In the genomic region with DNA sequence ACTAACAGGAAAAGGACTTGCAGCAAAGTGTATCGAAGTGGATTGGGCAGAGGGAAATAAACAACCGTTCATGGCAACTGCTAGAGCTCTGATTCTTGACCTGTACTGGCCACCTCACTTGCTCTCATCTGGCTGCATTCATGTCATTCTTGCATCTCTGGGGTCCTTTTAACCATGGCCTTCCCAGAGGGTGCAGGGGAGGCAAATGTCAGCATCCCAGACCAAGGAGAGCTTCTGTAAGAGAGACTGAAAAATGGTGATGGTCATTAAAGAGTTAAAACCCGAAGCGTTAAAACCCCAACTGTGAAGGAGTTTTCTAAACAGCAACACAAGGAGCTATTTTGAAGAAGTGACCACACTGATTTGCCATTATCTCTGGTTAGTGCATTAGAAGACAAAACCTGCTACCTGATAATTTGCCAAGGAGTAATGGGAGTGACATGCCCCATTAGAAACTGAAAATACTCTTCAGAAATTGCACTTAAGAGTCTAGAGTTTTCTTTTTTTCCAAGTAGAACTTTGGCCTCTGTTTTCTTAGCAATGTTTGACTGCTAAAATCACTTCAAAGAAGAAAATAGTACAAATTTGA, we compare ENCODE assay signal across 17 cellular contexts.
"Had no signal": no experiment of that assay in that cellular context is flagged by ENCODE, and none has a peak within 500 bp of the region (broad histone marks: within the 10 kb centered on the region; RNA-seq: fewer than 3 reads in every experiment).

No MANE protein-coding gene starts in this region.

- H3K4me1 ChIP-seq: adrenal gland, upper lobe of left lung had no signal

- H3K4me1 Mint-ChIP-seq: stimulated activated naive CD8-positive, alpha-beta T cell treated with anti-CD3 and anti-CD28 coated beads, Interleukin-15, amount 100 ng/mL, for 72 hours had no signal

- H3K27ac ChIP-seq: adrenal gland, left ventricle myocardium inferior, neutrophil, upper lobe of left lung had no signal

- H3K27ac Mint-ChIP-seq: stimulated activated naive CD8-positive, alpha-beta T cell treated with anti-CD3 and anti-CD28 coated beads, Interleukin-15, amount 100 ng/mL, for 72 hours had no signal

- H3K4me3 Mint-ChIP-seq: naive thymus-derived CD4-positive, alpha-beta T cell; stimulated activated naive CD8-positive, alpha-beta T cell treated with anti-CD3 and anti-CD28 coated beads, Interleukin-15, amount 100 ng/mL, for 72 hours had no signal

- H3K27me3 Mint-ChIP-seq: naive thymus-derived CD4-positive, alpha-beta T cell; stimulated activated naive CD8-positive, alpha-beta T cell treated with anti-CD3 and anti-CD28 coated beads, Interleukin-15, amount 100 ng/mL, for 72 hours had no signal

- H3K27me3 ChIP-seq: adrenal gland, neutrophil, upper lobe of left lung had no signal

- ATAC-seq: esophagus mucosa; mucosa of descending colon; naive thymus-derived CD4-positive, alpha-beta T cell; stimulated activated naive CD8-positive, alpha-beta T cell treated with anti-CD3 and anti-CD28 coated beads, Interleukin-15, amount 100 ng/mL, for 72 hours had no signal

- H3K4me3 ChIP-seq: adrenal gland, left ventricle myocardium inferior, mucosa of descending colon, upper lobe of left lung had no signal

- H3K9me3 ChIP-seq: adrenal gland, mucosa of descending colon, neutrophil, upper lobe of left lung had no signal

- DNase-seq: activated CD4-positive, alpha-beta T cell treated with anti-CD3 and anti-CD28 coated beads, Interleukin-2, amount 50 U/mL, for 1 hour; activated CD8-positive, alpha-beta memory T cell treated with anti-CD3 and anti-CD28 coated beads for 24 hours; activated naive CD4-positive, alpha-beta T cell treated with Interleukin-2 at 50 U/mL for 16 hours; kidney; left ventricle myocardium inferior; mucosa of descending colon; naive thymus-derived CD4-positive, alpha-beta T cell; posterior cingulate gyrus; retina; stimulated activated CD4-positive, alpha-beta T cell treated with anti-CD3 and anti-CD28 coated beads, Interleukin-4, amount 100 ng/mL, for 24 hours; stimulated activated CD8-positive, alpha-beta memory T cell treated with anti-CD3 and anti-CD28 coated beads, Interleukin-4, amount 100 ng/mL, for 48 hours; stimulated activated naive CD8-positive, alpha-beta T cell treated with anti-CD3 and anti-CD28 coated beads, Interleukin-15, amount 100 ng/mL, for 72 hours; T-helper 2 cell; upper lobe of left lung had no signal
